In genomic region chr17:31308372-31308905, GRCh38 we compare ENCODE assay signal across 1 cellular context.
TF ChIP-seq lines count a peak whose summit lies in the region.

No MANE protein-coding gene starts in this region.

TF ChIP-seq in IMR-90, 13 proteins besides CTCF, POLR2A, EP300 and RAD21 (continued from another document):
- TF ChIP-seq MXI1 (IDR thresholded peaks at IDR 0.05; ENCODE audit: borderline replicate concordance, low read depth, low read length): no peak
- no peak for TF ChIP-seq USF2 (IDR thresholded peaks at IDR 0.05; ENCODE audit: low read depth, low read length)
- TF ChIP-seq SMC3 (IDR thresholded peaks at IDR 0.05; ENCODE audit: low read depth, low read length): no peak
- TF ChIP-seq NFE2L2 (IDR thresholded peaks at IDR 0.05; ENCODE audit: low read depth, low read length): no peak
- no peak for TF ChIP-seq CEBPB (IDR thresholded peaks at IDR 0.05; ENCODE audit: low read depth, low read length)
- no peak for TF ChIP-seq MAFK (IDR thresholded peaks at IDR 0.05; ENCODE audit: low read depth, low read length)
- TF ChIP-seq RFX5 (IDR thresholded peaks at IDR 0.05; ENCODE audit: low read depth, low read length): no peak
- no peak for TF ChIP-seq ELK1 (IDR thresholded peaks at IDR 0.05; ENCODE audit: borderline replicate concordance, low read depth, low read length)
- no peak for TF ChIP-seq MAZ (IDR thresholded peaks at IDR 0.05; ENCODE audit: borderline replicate concordance, low read depth, low read length)
